1 cellular context compared by ENCODE assay signal in the genomic region with DNA sequence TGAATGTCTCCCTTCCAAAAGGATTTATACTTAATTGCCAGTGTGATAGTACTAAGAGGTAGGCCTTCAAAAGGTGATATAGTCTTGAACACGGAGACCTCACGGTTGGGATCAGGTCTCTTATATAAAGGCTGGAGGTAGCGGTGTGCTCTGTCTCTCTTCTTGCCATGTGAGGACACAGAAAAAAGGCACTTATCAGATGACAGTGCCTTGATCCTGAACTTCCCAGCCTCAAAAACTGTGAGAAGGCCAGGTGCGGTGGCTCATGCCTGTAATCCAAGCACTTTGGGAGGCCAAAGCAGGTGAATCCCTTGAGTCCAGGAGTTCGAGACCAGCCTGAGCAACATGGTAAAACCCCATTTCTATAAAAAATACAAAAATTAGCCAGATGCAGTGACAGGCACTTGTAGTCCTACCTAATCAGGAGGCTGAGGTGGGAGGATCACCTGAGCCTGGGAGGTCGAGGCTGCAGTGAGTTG.
TF ChIP-seq lines count a peak whose summit lies in the region.

No MANE protein-coding gene starts in this region.

TF ChIP-seq in K562, 482 proteins besides CTCF, POLR2A, EP300 and RAD21 (continued from another document and continues in another):
- TF ChIP-seq GATAD2A (IDR thresholded peaks at IDR 0.05) (no peak), MTA1 (IDR thresholded peaks at IDR 0.05; ENCODE audit: borderline replicate concordance) (no peak), EGR1 (conservative IDR thresholded peaks at IDR 0.05) (no peak; the same call in 1 of the 2 replicates), SPI1 (IDR thresholded peaks at IDR 0.05; ENCODE audit: borderline replicate concordance, low read depth, low read length) (no peak), MBD2 (IDR thresholded peaks at IDR 0.05; ENCODE audit: borderline replicate concordance, low read depth) (no peak), HOXB6 (CRISPR knock-in tag; IDR thresholded peaks at IDR 0.05; ENCODE audit: borderline replicate concordance) (peak; percentile 43; the same call in 1 of the 2 replicates), RBBP5 (IDR thresholded peaks at IDR 0.05; ENCODE audit: borderline replicate concordance, insufficient read depth, low read length, poor library complexity, severe bottlenecking) (no peak), SREBF1 (IDR thresholded peaks at IDR 0.05; ENCODE audit: borderline replicate concordance, low read depth, low read length) (no peak), ZFP30 (CRISPR knock-in tag; IDR thresholded peaks at IDR 0.05; ENCODE audit: borderline replicate concordance) (no peak), POLR3G (IDR thresholded peaks at IDR 0.05; ENCODE audit: extremely low read depth, insufficient read length, insufficient replicate concordance) (no peak), ZNF3 (CRISPR knock-in tag; IDR thresholded peaks at IDR 0.05) (no peak), TEAD4 (IDR thresholded peaks at IDR 0.05; ENCODE audit: low read length) (no peak), TEAD4 (CRISPR knock-in tag; IDR thresholded peaks at IDR 0.05; ENCODE audit: borderline replicate concordance) (no peak), PHB2 (IDR thresholded peaks at IDR 0.05; ENCODE audit: low read depth) (no peak), CSDE1 (IDR thresholded peaks at IDR 0.05) (no peak), FOSL1 (tag; conservative IDR thresholded peaks at IDR 0.05) (no peak), BRCA1 (IDR thresholded peaks at IDR 0.05) (no peak), BRCA1 (CRISPR knock-in tag; IDR thresholded peaks at IDR 0.05) (0 out of 2 replicates have a peak, but pooled peaks have one; percentile 46), NR2F6 (CRISPR knock-in tag; IDR thresholded peaks at IDR 0.05) (no peak), U2AF1 (optimal IDR thresholded peaks at IDR 0.05; ENCODE audit: low read depth, low read length) (no peak), ZNF780A (CRISPR knock-in tag; IDR thresholded peaks at IDR 0.05) (no peak), ELF4 (CRISPR knock-in tag; IDR thresholded peaks at IDR 0.05) (no peak), KLF10 (CRISPR knock-in tag; IDR thresholded peaks at IDR 0.05) (no peak), TAF7 (tag; IDR thresholded peaks at IDR 0.05) (no peak), NR3C1 (CRISPR knock-in tag; IDR thresholded peaks at IDR 0.05) (no peak), HDAC8 (tag; IDR thresholded peaks at IDR 0.05) (no peak), IFI16 (CRISPR knock-in tag; IDR thresholded peaks at IDR 0.05) (0 out of 2 replicates have a peak, but pooled peaks have one; percentile 63), MEIS2 (IDR thresholded peaks at IDR 0.05; ENCODE audit: partially characterized antibody) (no peak), FOXA1 (IDR thresholded peaks at IDR 0.05; ENCODE audit: borderline replicate concordance) (no peak), RB1 (IDR thresholded peaks at IDR 0.05; ENCODE audit: low read depth) (no peak), MYBL2 (IDR thresholded peaks at IDR 0.05; ENCODE audit: low read depth) (no peak), MYBL2 (CRISPR knock-in tag; IDR thresholded peaks at IDR 0.05; ENCODE audit: borderline replicate concordance) (no peak), PTBP1 (IDR thresholded peaks at IDR 0.05; ENCODE audit: low read depth, low read length) (0 out of 2 replicates have a peak, but pooled peaks have one; percentile 33), ZNF239 (CRISPR knock-in tag; IDR thresholded peaks at IDR 0.05) (no peak), FOXP1 (CRISPR knock-in tag; IDR thresholded peaks at IDR 0.05) (peak; percentile 69; the same call in 1 of the 2 replicates), ADNP (tag; IDR thresholded peaks at IDR 0.05) (no peak), ELF2 (CRISPR knock-in tag; IDR thresholded peaks at IDR 0.05) (no peak), ILK (tag; IDR thresholded peaks at IDR 0.05; ENCODE audit: borderline replicate concordance, low read depth) (no peak), BRD9 (IDR thresholded peaks at IDR 0.05; ENCODE audit: low read depth, partially characterized antibody) (no peak), ZNF133 (CRISPR knock-in tag; IDR thresholded peaks at IDR 0.05) (no peak), HDGF (IDR thresholded peaks at IDR 0.05) (no peak)
- TF ChIP-seq, protein P1, sequence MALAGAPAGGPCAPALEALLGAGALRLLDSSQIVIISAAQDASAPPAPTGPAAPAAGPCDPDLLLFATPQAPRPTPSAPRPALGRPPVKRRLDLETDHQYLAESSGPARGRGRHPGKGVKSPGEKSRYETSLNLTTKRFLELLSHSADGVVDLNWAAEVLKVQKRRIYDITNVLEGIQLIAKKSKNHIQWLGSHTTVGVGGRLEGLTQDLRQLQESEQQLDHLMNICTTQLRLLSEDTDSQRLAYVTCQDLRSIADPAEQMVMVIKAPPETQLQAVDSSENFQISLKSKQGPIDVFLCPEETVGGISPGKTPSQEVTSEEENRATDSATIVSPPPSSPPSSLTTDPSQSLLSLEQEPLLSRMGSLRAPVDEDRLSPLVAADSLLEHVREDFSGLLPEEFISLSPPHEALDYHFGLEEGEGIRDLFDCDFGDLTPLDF (CRISPR knock-in tag; IDR thresholded peaks at IDR 0.05), result peak; percentile 45; the same call in 1 of the 2 replicates
- TF ChIP-seq, protein P2, sequence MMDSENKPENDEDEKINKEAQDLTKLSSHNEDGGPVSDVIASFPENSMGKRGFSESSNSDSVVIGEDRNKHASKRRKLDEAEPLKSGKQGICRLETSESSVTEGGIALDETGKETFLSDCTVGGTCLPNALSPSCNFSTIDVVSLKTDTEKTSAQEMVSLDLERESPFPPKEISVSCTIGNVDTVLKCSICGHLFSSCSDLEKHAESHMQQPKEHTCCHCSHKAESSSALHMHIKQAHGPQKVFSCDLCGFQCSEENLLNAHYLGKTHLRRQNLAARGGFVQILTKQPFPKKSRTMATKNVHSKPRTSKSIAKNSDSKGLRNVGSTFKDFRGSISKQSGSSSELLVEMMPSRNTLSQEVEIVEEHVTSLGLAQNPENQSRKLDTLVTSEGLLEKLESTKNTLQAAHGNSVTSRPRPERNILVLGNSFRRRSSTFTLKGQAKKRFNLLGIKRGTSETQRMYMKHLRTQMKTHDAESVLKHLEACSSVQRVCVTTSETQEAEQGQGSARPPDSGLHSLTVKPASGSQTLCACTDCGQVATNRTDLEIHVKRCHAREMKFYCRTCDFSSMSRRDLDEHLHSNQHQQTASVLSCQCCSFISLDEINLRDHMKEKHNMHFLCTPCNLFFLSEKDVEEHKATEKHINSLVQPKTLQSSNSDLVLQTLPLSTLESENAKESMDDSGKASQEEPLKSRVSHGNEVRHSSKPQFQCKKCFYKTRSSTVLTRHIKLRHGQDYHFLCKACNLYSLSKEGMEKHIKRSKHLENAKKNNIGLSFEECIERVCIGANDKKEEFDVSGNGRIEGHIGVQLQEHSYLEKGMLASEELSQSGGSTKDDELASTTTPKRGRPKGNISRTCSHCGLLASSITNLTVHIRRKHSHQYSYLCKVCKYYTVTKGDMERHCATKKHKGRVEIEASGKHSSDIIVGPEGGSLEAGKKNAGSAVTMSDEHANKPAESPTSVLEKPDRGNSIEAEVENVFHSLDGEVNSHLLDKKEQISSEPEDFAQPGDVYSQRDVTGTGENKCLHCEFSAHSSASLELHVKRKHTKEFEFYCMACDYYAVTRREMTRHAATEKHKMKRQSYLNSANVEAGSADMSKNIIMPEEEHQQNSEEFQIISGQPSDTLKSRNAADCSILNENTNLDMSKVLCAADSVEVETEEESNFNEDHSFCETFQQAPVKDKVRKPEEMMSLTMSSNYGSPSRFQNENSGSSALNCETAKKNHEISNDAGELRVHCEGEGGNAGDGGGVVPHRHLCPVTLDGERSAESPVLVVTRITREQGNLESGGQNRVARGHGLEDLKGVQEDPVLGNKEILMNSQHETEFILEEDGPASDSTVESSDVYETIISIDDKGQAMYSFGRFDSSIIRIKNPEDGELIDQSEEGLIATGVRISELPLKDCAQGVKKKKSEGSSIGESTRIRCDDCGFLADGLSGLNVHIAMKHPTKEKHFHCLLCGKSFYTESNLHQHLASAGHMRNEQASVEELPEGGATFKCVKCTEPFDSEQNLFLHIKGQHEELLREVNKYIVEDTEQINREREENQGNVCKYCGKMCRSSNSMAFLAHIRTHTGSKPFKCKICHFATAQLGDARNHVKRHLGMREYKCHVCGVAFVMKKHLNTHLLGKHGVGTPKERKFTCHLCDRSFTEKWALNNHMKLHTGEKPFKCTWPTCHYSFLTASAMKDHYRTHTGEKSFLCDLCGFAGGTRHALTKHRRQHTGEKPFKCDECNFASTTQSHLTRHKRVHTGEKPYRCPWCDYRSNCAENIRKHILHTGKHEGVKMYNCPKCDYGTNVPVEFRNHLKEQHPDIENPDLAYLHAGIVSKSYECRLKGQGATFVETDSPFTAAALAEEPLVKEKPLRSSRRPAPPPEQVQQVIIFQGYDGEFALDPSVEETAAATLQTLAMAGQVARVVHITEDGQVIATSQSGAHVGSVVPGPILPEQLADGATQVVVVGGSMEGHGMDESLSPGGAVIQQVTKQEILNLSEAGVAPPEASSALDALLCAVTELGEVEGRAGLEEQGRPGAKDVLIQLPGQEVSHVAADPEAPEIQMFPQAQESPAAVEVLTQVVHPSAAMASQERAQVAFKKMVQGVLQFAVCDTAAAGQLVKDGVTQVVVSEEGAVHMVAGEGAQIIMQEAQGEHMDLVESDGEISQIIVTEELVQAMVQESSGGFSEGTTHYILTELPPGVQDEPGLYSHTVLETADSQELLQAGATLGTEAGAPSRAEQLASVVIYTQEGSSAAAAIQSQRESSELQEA (IDR thresholded peaks at IDR 0.05; ENCODE audit: low read depth), result no peak
- TF ChIP-seq, protein P3, sequence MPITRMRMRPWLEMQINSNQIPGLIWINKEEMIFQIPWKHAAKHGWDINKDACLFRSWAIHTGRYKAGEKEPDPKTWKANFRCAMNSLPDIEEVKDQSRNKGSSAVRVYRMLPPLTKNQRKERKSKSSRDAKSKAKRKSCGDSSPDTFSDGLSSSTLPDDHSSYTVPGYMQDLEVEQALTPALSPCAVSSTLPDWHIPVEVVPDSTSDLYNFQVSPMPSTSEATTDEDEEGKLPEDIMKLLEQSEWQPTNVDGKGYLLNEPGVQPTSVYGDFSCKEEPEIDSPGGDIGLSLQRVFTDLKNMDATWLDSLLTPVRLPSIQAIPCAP (CRISPR knock-in tag; IDR thresholded peaks at IDR 0.05; ENCODE audit: borderline replicate concordance), result no peak
- TF ChIP-seq, protein P4, sequence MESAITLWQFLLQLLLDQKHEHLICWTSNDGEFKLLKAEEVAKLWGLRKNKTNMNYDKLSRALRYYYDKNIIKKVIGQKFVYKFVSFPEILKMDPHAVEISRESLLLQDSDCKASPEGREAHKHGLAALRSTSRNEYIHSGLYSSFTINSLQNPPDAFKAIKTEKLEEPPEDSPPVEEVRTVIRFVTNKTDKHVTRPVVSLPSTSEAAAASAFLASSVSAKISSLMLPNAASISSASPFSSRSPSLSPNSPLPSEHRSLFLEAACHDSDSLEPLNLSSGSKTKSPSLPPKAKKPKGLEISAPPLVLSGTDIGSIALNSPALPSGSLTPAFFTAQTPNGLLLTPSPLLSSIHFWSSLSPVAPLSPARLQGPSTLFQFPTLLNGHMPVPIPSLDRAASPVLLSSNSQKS (CRISPR knock-in tag; IDR thresholded peaks at IDR 0.05), result no peak
- TF ChIP-seq, protein P5, sequence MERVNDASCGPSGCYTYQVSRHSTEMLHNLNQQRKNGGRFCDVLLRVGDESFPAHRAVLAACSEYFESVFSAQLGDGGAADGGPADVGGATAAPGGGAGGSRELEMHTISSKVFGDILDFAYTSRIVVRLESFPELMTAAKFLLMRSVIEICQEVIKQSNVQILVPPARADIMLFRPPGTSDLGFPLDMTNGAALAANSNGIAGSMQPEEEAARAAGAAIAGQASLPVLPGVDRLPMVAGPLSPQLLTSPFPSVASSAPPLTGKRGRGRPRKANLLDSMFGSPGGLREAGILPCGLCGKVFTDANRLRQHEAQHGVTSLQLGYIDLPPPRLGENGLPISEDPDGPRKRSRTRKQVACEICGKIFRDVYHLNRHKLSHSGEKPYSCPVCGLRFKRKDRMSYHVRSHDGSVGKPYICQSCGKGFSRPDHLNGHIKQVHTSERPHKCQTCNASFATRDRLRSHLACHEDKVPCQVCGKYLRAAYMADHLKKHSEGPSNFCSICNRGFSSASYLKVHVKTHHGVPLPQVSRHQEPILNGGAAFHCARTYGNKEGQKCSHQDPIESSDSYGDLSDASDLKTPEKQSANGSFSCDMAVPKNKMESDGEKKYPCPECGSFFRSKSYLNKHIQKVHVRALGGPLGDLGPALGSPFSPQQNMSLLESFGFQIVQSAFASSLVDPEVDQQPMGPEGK (CRISPR knock-in tag; IDR thresholded peaks at IDR 0.05; ENCODE audit: borderline replicate concordance), result no peak
- TF ChIP-seq, protein P6, sequence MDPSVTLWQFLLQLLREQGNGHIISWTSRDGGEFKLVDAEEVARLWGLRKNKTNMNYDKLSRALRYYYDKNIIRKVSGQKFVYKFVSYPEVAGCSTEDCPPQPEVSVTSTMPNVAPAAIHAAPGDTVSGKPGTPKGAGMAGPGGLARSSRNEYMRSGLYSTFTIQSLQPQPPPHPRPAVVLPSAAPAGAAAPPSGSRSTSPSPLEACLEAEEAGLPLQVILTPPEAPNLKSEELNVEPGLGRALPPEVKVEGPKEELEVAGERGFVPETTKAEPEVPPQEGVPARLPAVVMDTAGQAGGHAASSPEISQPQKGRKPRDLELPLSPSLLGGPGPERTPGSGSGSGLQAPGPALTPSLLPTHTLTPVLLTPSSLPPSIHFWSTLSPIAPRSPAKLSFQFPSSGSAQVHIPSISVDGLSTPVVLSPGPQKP (CRISPR knock-in tag; IDR thresholded peaks at IDR 0.05), result no peak
- TF ChIP-seq, protein P7, sequence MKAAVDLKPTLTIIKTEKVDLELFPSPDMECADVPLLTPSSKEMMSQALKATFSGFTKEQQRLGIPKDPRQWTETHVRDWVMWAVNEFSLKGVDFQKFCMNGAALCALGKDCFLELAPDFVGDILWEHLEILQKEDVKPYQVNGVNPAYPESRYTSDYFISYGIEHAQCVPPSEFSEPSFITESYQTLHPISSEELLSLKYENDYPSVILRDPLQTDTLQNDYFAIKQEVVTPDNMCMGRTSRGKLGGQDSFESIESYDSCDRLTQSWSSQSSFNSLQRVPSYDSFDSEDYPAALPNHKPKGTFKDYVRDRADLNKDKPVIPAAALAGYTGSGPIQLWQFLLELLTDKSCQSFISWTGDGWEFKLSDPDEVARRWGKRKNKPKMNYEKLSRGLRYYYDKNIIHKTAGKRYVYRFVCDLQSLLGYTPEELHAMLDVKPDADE (conservative IDR thresholded peaks at IDR 0.05; ENCODE audit: control insufficient read depth, low read depth, low read length), result no peak
- TF ChIP-seq, protein P8, sequence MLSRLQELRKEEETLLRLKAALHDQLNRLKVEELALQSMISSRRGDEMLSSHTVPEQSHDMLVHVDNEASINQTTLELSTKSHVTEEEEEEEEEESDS (CRISPR knock-in tag; IDR thresholded peaks at IDR 0.05), result no peak
- TF ChIP-seq, protein P9, sequence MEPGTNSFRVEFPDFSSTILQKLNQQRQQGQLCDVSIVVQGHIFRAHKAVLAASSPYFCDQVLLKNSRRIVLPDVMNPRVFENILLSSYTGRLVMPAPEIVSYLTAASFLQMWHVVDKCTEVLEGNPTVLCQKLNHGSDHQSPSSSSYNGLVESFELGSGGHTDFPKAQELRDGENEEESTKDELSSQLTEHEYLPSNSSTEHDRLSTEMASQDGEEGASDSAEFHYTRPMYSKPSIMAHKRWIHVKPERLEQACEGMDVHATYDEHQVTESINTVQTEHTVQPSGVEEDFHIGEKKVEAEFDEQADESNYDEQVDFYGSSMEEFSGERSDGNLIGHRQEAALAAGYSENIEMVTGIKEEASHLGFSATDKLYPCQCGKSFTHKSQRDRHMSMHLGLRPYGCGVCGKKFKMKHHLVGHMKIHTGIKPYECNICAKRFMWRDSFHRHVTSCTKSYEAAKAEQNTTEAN (CRISPR knock-in tag; IDR thresholded peaks at IDR 0.05), result no peak
